Comparison of ENCODE assay signal across 10 cellular contexts in genomic region chr1:42686418-42686817, GRCh38. TPM values are rescaled to one million over a fixed set of nuclear protein-coding genes. Genes with fewer than 3 reads are reported as not detected.
A peak's percentile ranks its signal among the peaks of the same experiment; 100 is the strongest.
DNase-seq lines count a peak whose midpoint lies in the region; ATAC-seq and TF ChIP-seq lines count a peak whose summit lies in the region.
"Had no signal": no experiment of that assay in that cellular context is flagged by ENCODE, and none has a peak within 500 bp of the region (broad histone marks: within the 10 kb centered on the region; RNA-seq: fewer than 3 reads in every experiment).

No MANE protein-coding gene starts in this region.

- H3K9ac ChIP-seq in HUES64 (ENCODE audit: low read depth, low read length): no peak overlapping the region

- peaks cover 53% of the 10 kb centered on the region for H3K4me1 ChIP-seq in HUES64 (ENCODE audit: insufficient read depth, low read length)
- peaks cover 82% of the 10 kb centered on the region for H3K4me1 ChIP-seq in vagina

- H3K36me3 ChIP-seq in HUES64 (ENCODE audit: insufficient read depth, low read length): peaks cover 62% of the 10 kb centered on the region
- no peaks in the 10 kb centered on the region for H3K36me3 ChIP-seq in vagina

- H3K27me3 ChIP-seq in HUES64 (ENCODE audit: insufficient read depth, low read length) (no peaks in the 10 kb centered on the region), vagina (no peaks in the 10 kb centered on the region)

- H3K27ac ChIP-seq in HUES64 (ENCODE audit: low read depth, low read length) (no peak overlapping the region), vagina (no peak overlapping the region)

- intact Hi-C loops in vagina (cut with DNase I): no loop called here

- no peak overlapping the region for H3K27ac Mint-ChIP-seq in T-helper 2 cell treated with Interferon-gamma antibody and Interleukin-4, amounts not matched to agents 5 μg/mL and 100 μg/mL, for 36 hours
- H3K27ac Mint-ChIP-seq in activated naive CD8-positive, alpha-beta T cell treated with anti-CD3 and anti-CD28 coated beads for 36 hours: no peak overlapping the region
- H3K27ac Mint-ChIP-seq in nephron: no peak overlapping the region

- TF ChIP-seq CTCF in nephron (IDR thresholded peaks at IDR 0.05; ENCODE audit: unreplicated experiment in 3 of 3): no peak
- TF ChIP-seq CTCF in vagina (IDR thresholded peaks at IDR 0.05): no peak

- peaks cover 64% of the 10 kb centered on the region for H3K4me1 Mint-ChIP-seq in T-helper 2 cell treated with Interferon-gamma antibody and Interleukin-4, amounts not matched to agents 5 μg/mL and 100 μg/mL, for 36 hours (ENCODE audit: low read depth)
- H3K4me1 Mint-ChIP-seq in activated naive CD8-positive, alpha-beta T cell treated with anti-CD3 and anti-CD28 coated beads for 36 hours: peaks cover 75% of the 10 kb centered on the region
- peaks cover 79% of the 10 kb centered on the region for H3K4me1 Mint-ChIP-seq in nephron

- no peaks in the 10 kb centered on the region for H3K9me3 Mint-ChIP-seq in T-helper 2 cell treated with Interferon-gamma antibody and Interleukin-4, amounts not matched to agents 5 μg/mL and 100 μg/mL, for 36 hours
- H3K9me3 Mint-ChIP-seq in activated naive CD8-positive, alpha-beta T cell treated with anti-CD3 and anti-CD28 coated beads for 36 hours: no peaks in the 10 kb centered on the region
- H3K9me3 Mint-ChIP-seq in nephron: no peaks in the 10 kb centered on the region

- H3K9me3 ChIP-seq in HUES64 (ENCODE audit: insufficient read depth, low read depth, low read length) (no peaks in the 10 kb centered on the region), vagina (no peaks in the 10 kb centered on the region)

- H3K4me3 ChIP-seq in HUES64 (ENCODE audit: low read length) (peak overlapping the region; percentile 92; the same call in 1 of the 2 replicates), vagina (no peak overlapping the region)

- WGBS in HUES64: 88% methylated on average over 4 of the region's 4 CpGs

- DNase-seq in T-helper 2 cell treated with Interferon-gamma antibody and Interleukin-4, amounts not matched to agents 5 μg/mL and 100 μg/mL, for 36 hours (ENCODE audit: low spot score): no peak
- DNase-seq in T-helper 2 cell: no peak
- no peak for DNase-seq in activated naive CD8-positive, alpha-beta T cell treated with anti-CD3 and anti-CD28 coated beads for 36 hours
- no peak for DNase-seq in activated CD4-positive, CD25-positive, alpha-beta regulatory T cell treated with anti-CD3 and anti-CD28 coated beads, Interleukin-2, amount 50 U/mL, for 72 hours
- no peak for DNase-seq in vagina (ENCODE audit: extremely low spot score in 2 of 2)
- DNase-seq: NCI-H2081 had no signal

- no peak for TF ChIP-seq POLR2A in vagina (IDR thresholded peaks at IDR 0.05)

- H3K36me3 Mint-ChIP-seq in T-helper 2 cell treated with Interferon-gamma antibody and Interleukin-4, amounts not matched to agents 5 μg/mL and 100 μg/mL, for 36 hours (ENCODE audit: low read depth): peaks cover 54% of the 10 kb centered on the region
- peaks cover 55% of the 10 kb centered on the region for H3K36me3 Mint-ChIP-seq in activated naive CD8-positive, alpha-beta T cell treated with anti-CD3 and anti-CD28 coated beads for 36 hours
- H3K36me3 Mint-ChIP-seq in nephron (ENCODE audit: low read depth): peaks cover 26% of the 10 kb centered on the region

- no peaks in the 10 kb centered on the region for H3K27me3 Mint-ChIP-seq in T-helper 2 cell treated with Interferon-gamma antibody and Interleukin-4, amounts not matched to agents 5 μg/mL and 100 μg/mL, for 36 hours (ENCODE audit: low read depth)
- H3K27me3 Mint-ChIP-seq in activated naive CD8-positive, alpha-beta T cell treated with anti-CD3 and anti-CD28 coated beads for 36 hours: peaks cover 3% of the 10 kb centered on the region
- H3K27me3 Mint-ChIP-seq in nephron (ENCODE audit: low read depth): no peaks in the 10 kb centered on the region

- peak overlapping the region; percentile 48 for H3K4me3 Mint-ChIP-seq in T-helper 2 cell treated with Interferon-gamma antibody and Interleukin-4, amounts not matched to agents 5 μg/mL and 100 μg/mL, for 36 hours
- H3K4me3 Mint-ChIP-seq in activated naive CD8-positive, alpha-beta T cell treated with anti-CD3 and anti-CD28 coated beads for 36 hours: peak overlapping the region; percentile 67
- peak overlapping the region in 2 of 3 experiments; percentile 32 to 65 for H3K4me3 Mint-ChIP-seq in nephron

- no peak for ATAC-seq in HG03378 (IDR thresholded peaks at IDR 0.05; ENCODE audit: unreplicated experiment)

RNA-seq across cellular contexts. Expression of gene YBX1, which starts 4.2 kb away (rescaled TPM):
- polyA plus RNA-seq in HUES64 (2013, experiment 1 of 2): 1,117 TPM
- 1,208 TPM for polyA plus RNA-seq in HUES64 (2013, experiment 2 of 2)
- total RNA-seq in activated naive CD8-positive, alpha-beta T cell treated with anti-CD3 and anti-CD28 coated beads for 36 hours: 1,000 to 10,000 TPM; 1,441 to 1,525 TPM
- 397 TPM for total RNA-seq in vagina

RNA-seq across cellular contexts. Expression of gene PPIH, which starts 28.2 kb away (rescaled TPM):
- 56.5 TPM for polyA plus RNA-seq in HUES64 (2013, experiment 1 of 2)
- polyA plus RNA-seq in HUES64 (2013, experiment 2 of 2): 53.1 TPM
- total RNA-seq in activated naive CD8-positive, alpha-beta T cell treated with anti-CD3 and anti-CD28 coated beads for 36 hours: 100 to 1,000 TPM; 127 to 133 TPM
- 30.0 TPM for total RNA-seq in vagina

RNA-seq across cellular contexts. Expression of gene CLDN19, which starts 53.6 kb away (rescaled TPM):
- 5.4 TPM for polyA plus RNA-seq in HUES64 (2013, experiment 1 of 2)
- 7.0 TPM for polyA plus RNA-seq in HUES64 (2013, experiment 2 of 2)
- total RNA-seq in activated naive CD8-positive, alpha-beta T cell treated with anti-CD3 and anti-CD28 coated beads for 36 hours: not detected
- total RNA-seq in vagina: not detected
- total RNA-seq: mesenteric fat pad had no signal
